Comparison of ENCODE assay signal across 1 cellular context in genomic region chr9:5499157-5499556, GRCh38.
TF ChIP-seq lines count a peak whose summit lies in the region.

No MANE protein-coding gene starts in this region.

TF ChIP-seq in endothelial cell of umbilical vein, 7 proteins besides CTCF, POLR2A, EP300 and RAD21 (continued from another document):
- TF ChIP-seq EZH2 (IDR thresholded peaks at IDR 0.05; ENCODE audit: borderline replicate concordance, low read depth, low read length, severe bottlenecking), result no peak
- TF ChIP-seq, protein P1, sequence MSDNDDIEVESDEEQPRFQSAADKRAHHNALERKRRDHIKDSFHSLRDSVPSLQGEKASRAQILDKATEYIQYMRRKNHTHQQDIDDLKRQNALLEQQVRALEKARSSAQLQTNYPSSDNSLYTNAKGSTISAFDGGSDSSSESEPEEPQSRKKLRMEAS (IDR thresholded peaks at IDR 0.05; ENCODE audit: insufficient read depth, insufficient read length), result no peak
- no peak for TF ChIP-seq GATA2 (IDR thresholded peaks at IDR 0.05; ENCODE audit: insufficient read depth, insufficient read length, low read depth, low read length)
- no peak for TF ChIP-seq JUN (IDR thresholded peaks at IDR 0.05; ENCODE audit: borderline replicate concordance, insufficient read depth, insufficient read length, low read depth)
- TF ChIP-seq MYC (IDR thresholded peaks at IDR 0.05; ENCODE audit: low read depth, low read length), result no peak
- no peak for TF ChIP-seq POLR2AphosphoS5 (IDR thresholded peaks at IDR 0.05; ENCODE audit: insufficient read depth, low read depth, low read length)
